In the genomic region with DNA sequence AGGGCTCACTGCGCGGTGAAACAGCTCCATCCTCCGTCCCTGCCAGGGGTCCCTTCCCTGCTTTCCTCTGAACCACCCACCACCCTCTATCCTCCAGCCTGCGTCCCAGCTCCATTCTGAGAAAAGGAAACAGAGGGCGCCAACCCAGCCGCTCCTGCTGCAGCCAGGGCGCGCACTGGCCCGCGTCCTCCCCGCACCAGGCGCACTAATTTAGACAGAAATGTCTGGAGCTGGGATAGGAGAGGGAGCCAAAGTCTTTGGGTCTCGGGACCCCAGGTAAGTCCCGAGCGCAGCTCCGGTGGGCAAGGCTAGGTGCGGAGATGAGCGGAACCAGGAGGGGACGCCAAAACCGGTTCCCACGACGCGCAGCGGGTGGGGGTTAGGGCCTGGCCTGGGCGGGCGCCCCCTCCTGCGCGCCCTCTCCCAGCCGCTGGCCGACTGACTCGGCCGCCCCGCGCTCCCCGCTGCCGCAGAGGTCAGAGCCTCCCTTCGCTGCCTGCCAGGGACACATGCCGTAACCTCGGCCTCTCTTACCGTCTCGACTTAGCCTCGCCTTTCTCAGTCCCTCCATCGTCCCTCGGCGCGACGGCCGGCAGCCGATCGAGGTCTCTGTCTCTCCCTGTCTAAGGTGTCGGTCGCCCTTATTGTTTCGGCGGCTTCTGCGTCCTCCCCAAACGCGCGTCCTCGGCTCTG, we compare ENCODE assay signal across 8 cellular contexts. TPM values are rescaled to one million over a fixed set of nuclear protein-coding genes. Genes with fewer than 3 reads are reported as not detected.
A peak's percentile ranks its signal among the peaks of the same experiment; 100 is the strongest.
DNase-seq lines count a peak whose midpoint lies in the region; ATAC-seq, FAIRE-seq and TF ChIP-seq lines count a peak whose summit lies in the region.

No MANE protein-coding gene starts in this region.

- H3K79me2 ChIP-seq in keratinocyte (ENCODE audit: control insufficient read depth, insufficient read depth, low read length) = peaks cover 24% of the 10 kb centered on the region

- intact Hi-C loops in spleen (cut with DNase I; ENCODE audit: low total_unique reads) = no loop called here

- CTCF ChIA-PET in BJ (lab: Yijun Ruan, JAX) = interaction anchor here (1.0 to 2.7 kb wide), 10 partner anchors 9 to 567 kb away, joined by 3 to 10 read pairs (median 5); no protein-coding TSS in a partner anchor

- H3K4me3 Mint-ChIP-seq in brain = peak overlapping the region; percentile 85 to 99 (median 98)

- 0 out of 2 replicates have a peak, but pooled peaks cover 1% of the 10 kb centered on the region for H3K36me3 ChIP-seq in BJ (ENCODE audit: control insufficient read depth, insufficient read depth, low read length)
- H3K36me3 ChIP-seq in HUES48 (ENCODE audit: control insufficient read depth, insufficient read depth, low read length) = no peaks in the 10 kb centered on the region
- H3K36me3 ChIP-seq in keratinocyte (ENCODE audit: control insufficient read depth in 2 of 2, extremely low read depth in 1 of 2, insufficient read depth in 2 of 2, low read length in 2 of 2) = no peaks in the 10 kb centered on the region
- H3K36me3 ChIP-seq in spleen = no peaks in the 10 kb centered on the region

- peaks cover 3% of the 10 kb centered on the region for H3K9me1 ChIP-seq in keratinocyte (ENCODE audit: control insufficient read depth, extremely low read depth, insufficient read depth, low read length)

- TF ChIP-seq POLR2A in spleen (IDR thresholded peaks at IDR 0.05) = no peak

- H3K4me2 ChIP-seq in keratinocyte (ENCODE audit: control insufficient read depth, extremely low read depth, insufficient read depth, low read depth, low read length) = peak overlapping the region; percentile 70

- POLR2A ChIA-PET in BJ (lab: Charles Lee) = no interaction called here

- H3K36me3 Mint-ChIP-seq in brain = peaks cover 6% of the 10 kb centered on the region

- no peaks in the 10 kb centered on the region for H3K9me3 ChIP-seq in HUES48 (ENCODE audit: control insufficient read depth, insufficient read depth, low read length)
- no peaks in the 10 kb centered on the region for H3K9me3 ChIP-seq in keratinocyte (ENCODE audit: control insufficient read depth, low read depth, low read length)
- no peaks in the 10 kb centered on the region for H3K9me3 ChIP-seq in spleen

- peaks cover 28% of the 10 kb centered on the region for H3K27me3 Mint-ChIP-seq in brain

- no peak for FAIRE-seq in keratinocyte (lab: Jason Lieb, UNC)

- TF ChIP-seq CTCF in BJ (IDR thresholded peaks at IDR 0.05; ENCODE audit: insufficient read depth, low read depth, low read length) = peak; percentile 27
- TF ChIP-seq CTCF in brain (conservative IDR thresholded peaks at IDR 0.05) = peak in 1 of 2 experiments; percentile 24
- TF ChIP-seq CTCF in keratinocyte (optimal IDR thresholded peaks at IDR 0.05 in 1 of 3, IDR thresholded peaks at IDR 0.05 in 1 of 3, conservative IDR thresholded peaks at IDR 0.05 in 1 of 3; ENCODE audit: extremely low read depth in 1 of 3, insufficient read depth in 2 of 3, low read length in 3 of 3) = peak in 2 of 3 experiments; percentile 2 to 24
- no peak for TF ChIP-seq CTCF in spleen (IDR thresholded peaks at IDR 0.05 in 8 of 11, conservative IDR thresholded peaks at IDR 0.05 in 3 of 11)

- H3K27me3 ChIP-seq in BJ (ENCODE audit: control insufficient read depth, insufficient read depth, low read length) = peaks cover 3% of the 10 kb centered on the region
- H3K27me3 ChIP-seq in HUES48 (ENCODE audit: control insufficient read depth, insufficient read depth, low read length) = peaks cover 76% of the 10 kb centered on the region
- no peaks in the 10 kb centered on the region for H3K27me3 ChIP-seq in keratinocyte (ENCODE audit: control insufficient read depth, extremely low read depth, insufficient read depth, low read length)
- H3K27me3 ChIP-seq in spleen (replicated peaks in 1 of 7) = peaks cover 7 to 100% (median 60%) of the 10 kb centered on the region in 7 donors

- dilution Hi-C loops in keratinocyte (cut with MboI; ENCODE audit: extremely low pct_ligation_motif_present, low sequenced_read_pairs) = no loop called here

- H4K20me1 ChIP-seq in keratinocyte (ENCODE audit: control insufficient read depth, extremely low read depth, insufficient read depth, low read length) = peaks cover 18% of the 10 kb centered on the region

- H3K27ac ChIP-seq in HUES48 (ENCODE audit: low read depth, low read length) (no peak overlapping the region), keratinocyte (ENCODE audit: control insufficient read depth, insufficient read depth, low read length) (peak overlapping the region; percentile 90), spleen (peak overlapping the region in 7 of 8 donors; percentile 27 to 80 (median 64))

- ATAC-seq in GM19351 (IDR thresholded peaks at IDR 0.05; ENCODE audit: unreplicated experiment) = no peak

- H3K9me3 Mint-ChIP-seq in brain = peaks cover 0 to under 1% (median 0%) of the 10 kb centered on the region in 5 experiments

- H3K27ac Mint-ChIP-seq in brain = peak overlapping the region; percentile 81 to 99 (median 99)

- H3K4me1 ChIP-seq in HUES48 (ENCODE audit: control insufficient read depth, insufficient read depth, low read length) = peaks cover 26% of the 10 kb centered on the region
- H3K4me1 ChIP-seq in keratinocyte (ENCODE audit: control insufficient read depth, extremely low read depth, insufficient read depth, low read length) = peaks cover 29% of the 10 kb centered on the region
- peaks cover 11 to 47% (median 36%) of the 10 kb centered on the region in 6 donors for H3K4me1 ChIP-seq in spleen

- H3K4me3 ChIP-seq in BJ (ENCODE audit: low read depth, low read length) (peak overlapping the region; percentile 90), HUES48 (ENCODE audit: low read depth, low read length) (peak overlapping the region; percentile 77), keratinocyte (ENCODE audit: control insufficient read depth in 2 of 3, extremely low read depth in 1 of 3, insufficient read depth in 2 of 3, low read depth in 1 of 3, low read length in 3 of 3) (peak overlapping the region; percentile 78 to 96 (median 85)), spleen (peak overlapping the region; percentile 38 to 77 (median 52))

- 2% methylated on average over 30 to 59 of the region's 59 CpGs for WGBS in spleen, 5 donors

- H3K4me1 Mint-ChIP-seq in brain = peaks cover 54% of the 10 kb centered on the region

- DNase-seq in BJ (ENCODE audit: low read depth) = no peak
- no peak for DNase-seq in keratinocyte (ENCODE audit: low read depth, low spot score)
- DNase-seq in spleen = no peak
- no peak for DNase-seq in T1000 (lab: John Stamatoyannopoulos, UW)
- DNase-seq in NCI-H1048 (lab: John Stamatoyannopoulos, UW) = no peak

- no peak overlapping the region for H2AFZ ChIP-seq in keratinocyte (ENCODE audit: control insufficient read depth, low read length)

- no peak overlapping the region for H3K9ac ChIP-seq in HUES48 (ENCODE audit: low read depth, low read length)
- H3K9ac ChIP-seq in keratinocyte (ENCODE audit: control insufficient read depth, extremely low read depth, insufficient read depth, low read length) = peak overlapping the region; percentile 94

RNA-seq across cellular contexts. Expression of a gene that starts 2.0 kb away (rescaled TPM):
- 23.5 and 40.2 TPM in 2 replicates for polyA plus RNA-seq in BJ (2011; rRNA removed)
- polyA minus RNA-seq in BJ (2011; rRNA and poly(A)+ RNA removed) = 9.6 and 14.8 TPM in 2 replicates
- 171 TPM for polyA plus RNA-seq in brain (ENCODE audit: insufficient read depth, low read depth, low replicate concordance)
- 17.3 to 49.8 TPM (median 46.0 TPM) in 3 replicates for polyA plus RNA-seq in keratinocyte
- 106 TPM for polyA plus RNA-seq in keratinocyte (2011; ENCODE audit: low read depth)
- polyA plus RNA-seq in keratinocyte (2011; cell fraction: cytosol; rRNA removed) = 43.1 and 64.9 TPM in 2 replicates
- 12.8 and 20.0 TPM in 2 replicates for polyA plus RNA-seq in keratinocyte (2011; cell fraction: nucleus; rRNA removed)
- 78.2 and 78.6 TPM in 2 replicates for polyA plus RNA-seq in keratinocyte (2012; ENCODE audit: low replicate concordance)
- polyA minus RNA-seq in keratinocyte = 3.5 to 36.2 TPM (median 12.1 TPM) in 3 replicates
- 31.1 TPM for polyA minus RNA-seq in keratinocyte (2011; cell fraction: cytosol; rRNA and poly(A)+ RNA removed)
- 2.8 and 6.6 TPM in 2 replicates for polyA minus RNA-seq in keratinocyte (2011; cell fraction: nucleus; rRNA and poly(A)+ RNA removed)
- 10 to 100 TPM in 5 of 7 donors, 1 to 10 TPM in 2; 6.7 to 17.2 (median 11.1) TPM for total RNA-seq in spleen
- polyA plus RNA-seq in spleen = 1 to 10 TPM; 3.6 to 4.9 (median 4.5) TPM

RNA-seq across cellular contexts. Expression of a gene that starts 24.0 kb away (rescaled TPM):
- polyA plus RNA-seq in BJ (2011; rRNA removed) (30.3 and 46.1 TPM in 2 replicates), brain (ENCODE audit: insufficient read depth, low read depth, low replicate concordance) (31.0 TPM), keratinocyte (28.2 to 41.8 TPM (median 40.4 TPM) in 3 replicates), spleen (1 to 10 TPM; 2.9 to 9.2 (median 7.3) TPM)
- polyA minus RNA-seq in BJ (2011; rRNA and poly(A)+ RNA removed) = 19.8 and 26.5 TPM in 2 replicates
- 8.4 TPM for polyA plus RNA-seq in keratinocyte (2011; ENCODE audit: low read depth)
- 18.9 and 20.8 TPM in 2 replicates for polyA plus RNA-seq in keratinocyte (2011; cell fraction: cytosol; rRNA removed)
- polyA plus RNA-seq in keratinocyte (2011; cell fraction: nucleus; rRNA removed) = 56.1 and 60.2 TPM in 2 replicates
- polyA plus RNA-seq in keratinocyte (2012; ENCODE audit: low replicate concordance) = 33.5 and 38.1 TPM in 2 replicates
- polyA minus RNA-seq in keratinocyte = 30.2 to 60.4 TPM (median 43.3 TPM) in 3 replicates
- polyA minus RNA-seq in keratinocyte (2011; cell fraction: cytosol; rRNA and poly(A)+ RNA removed) = 39.5 TPM
- 44.6 and 48.6 TPM in 2 replicates for polyA minus RNA-seq in keratinocyte (2011; cell fraction: nucleus; rRNA and poly(A)+ RNA removed)
- total RNA-seq in spleen = 10 to 100 TPM; 20.1 to 32.3 (median 25.0) TPM

Comparison
In these comparisons a context has a peak if more than half of its experiments do, and no peak if none do; other contexts are left out.
1. CTCF ChIP-seq: peak in BJ (single experiment) and keratinocyte (2 of 3); none in spleen (0 of 11).
2. Peak in every context shown above with its lines, with median percentiles within 50 percentile points of each other: H3K4me3 ChIP-seq.